8 cellular contexts compared by ENCODE assay signal in genomic region chr7:27198871-27199801, GRCh38. TPM values are rescaled to one million over a fixed set of nuclear protein-coding genes. Genes with fewer than 3 reads are reported as not detected.
A peak's percentile ranks its signal among the peaks of the same experiment; 100 is the strongest.
DNase-seq lines count a peak whose midpoint lies in the region; ATAC-seq and FAIRE-seq lines count a peak whose summit lies in the region.

No MANE protein-coding gene starts in this region.

- H3K9me3 Mint-ChIP-seq in central memory CD8-positive, alpha-beta T cell, result no peaks in the 10 kb centered on the region

- H3K4me1 Mint-ChIP-seq in central memory CD8-positive, alpha-beta T cell, result peaks cover 36% of the 10 kb centered on the region

- no peak overlapping the region for H3K27ac Mint-ChIP-seq in central memory CD8-positive, alpha-beta T cell (ENCODE audit: low read depth)

- H3K4me3 Mint-ChIP-seq in central memory CD8-positive, alpha-beta T cell, result peak overlapping the region; percentile 78

- H3K27me3 Mint-ChIP-seq in central memory CD8-positive, alpha-beta T cell, result peaks cover 99% of the 10 kb centered on the region

- FAIRE-seq in frontal cortex (lab: Jason Lieb, UNC), result no peak

- DNase-seq in EH (ENCODE audit: low read depth) (peak; percentile 48), LoVo (ENCODE audit: low spot score) (peak; percentile 30), posterior vena cava (ENCODE audit: low spot score) (peak; percentile 77), foreskin melanocyte (no peak), frontal cortex (ENCODE audit: low spot score in 2 of 2) (no peak)
- DNase-seq in central memory CD8-positive, alpha-beta T cell (ENCODE audit: low spot score in 2 of 2), result no peak

- intact Hi-C loops in posterior vena cava (cut with DNase I), result loop anchor here in 1 of 2 donors (10.0 kb wide), 1 partner anchor 896 kb away; no protein-coding TSS in a partner anchor

- H3K36me3 Mint-ChIP-seq in central memory CD8-positive, alpha-beta T cell (ENCODE audit: insufficient read depth), result peaks cover 17% of the 10 kb centered on the region

- ATAC-seq in central memory CD8-positive, alpha-beta T cell (replicated peaks; ENCODE audit: extremely low read depth, poor library complexity, severe bottlenecking), result no peak
- ATAC-seq in GM18907 (IDR thresholded peaks at IDR 0.05; ENCODE audit: unreplicated experiment) (no peak), HG03159 (IDR thresholded peaks at IDR 0.05; ENCODE audit: unreplicated experiment) (no peak)

RNA-seq across cellular contexts. Expression of gene HOXA13, which starts 0.8 kb away (rescaled TPM):
- under 1 TPM in 1 of 2 donors, not detected in 1; 0.14 TPM for total RNA-seq in posterior vena cava
- total RNA-seq in frontal cortex, result not detected

RNA-seq across cellular contexts. Expression of gene HOXA11, which starts 14.1 kb away (rescaled TPM):
- total RNA-seq in posterior vena cava (1 to 10 TPM in 1 of 2 donors, under 1 TPM in 1; 0.51 to 1.1 TPM), frontal cortex (not detected)

RNA-seq across cellular contexts. Expression of gene HOXA10, which starts 25.0 kb away (rescaled TPM):
- total RNA-seq in posterior vena cava, result 1 to 10 TPM; 8.9 to 9.2 TPM
- total RNA-seq in frontal cortex, result not detected

RNA-seq across cellular contexts. Expression of gene HOXA9, which starts 33.8 kb away (rescaled TPM):
- 1 to 10 TPM; 7.4 TPM for total RNA-seq in posterior vena cava
- total RNA-seq in frontal cortex, result not detected

RNA-seq across cellular contexts. Expression of gene HOXA7, which starts 42.7 kb away (rescaled TPM):
- total RNA-seq in posterior vena cava (1 to 10 TPM; 6.2 to 6.7 TPM), frontal cortex (not detected)

Comparison
In these comparisons a context has a peak if more than half of its experiments do, and no peak if none do; other contexts are left out.
1. DNase-seq: peak in EH (single experiment), LoVo (single experiment) and posterior vena cava (single experiment); none in central memory CD8-positive, alpha-beta T cell (0 of 2), foreskin melanocyte (single experiment) and frontal cortex (0 of 2).